Comparison of ENCODE assay signal across 22 cellular contexts in genomic region chr17:9107527-9107926, GRCh38.
"Had no signal": no experiment of that assay in that cellular context is flagged by ENCODE, and none has a peak within 500 bp of the region (broad histone marks: within the 10 kb centered on the region; RNA-seq: fewer than 3 reads in every experiment).

No MANE protein-coding gene starts in this region.

- H2AFZ ChIP-seq: parathyroid adenoma had no signal

- H3K4me1 ChIP-seq: lower lobe of right lung, parathyroid adenoma, upper lobe of left lung had no signal

- H3K79me2 ChIP-seq: parathyroid adenoma had no signal

- H3K9me3 ChIP-seq: lower lobe of right lung, neutrophil, thoracic aorta, tibial nerve, upper lobe of left lung had no signal

- FAIRE-seq: endometrium, frontal cortex, keratinocyte, urothelium cell line had no signal

- DNase-seq: dermis blood vessel endothelial cell; effector memory CD4-positive, alpha-beta T cell; erythroblast; head of caudate nucleus; left ventricle myocardium superior; lower lobe of right lung; natural killer cell; right cardiac atrium; stimulated activated CD4-positive, alpha-beta T cell treated with anti-CD3 and anti-CD28 coated beads, Interleukin-15, amount 100 ng/mL, for 24 hours; stimulated activated CD4-positive, alpha-beta T cell treated with anti-CD3 and anti-CD28 coated beads, Interleukin-2, amount 100 ng/mL, for 48 hours; stimulated activated naive B cell treated with anti-CD40 and anti-IgM and Interleukin-4, amounts not matched to agents 10 μg/mL and 1 μg/mL and 100 μg/mL, for 72 hours; upper lobe of left lung had no signal

- H3K27me3 ChIP-seq: neutrophil, tibial nerve, upper lobe of left lung had no signal

- H3K9ac ChIP-seq: parathyroid adenoma had no signal

- H3K27ac ChIP-seq: coronary artery, lower lobe of right lung, neutrophil, parathyroid adenoma, skin epidermis, tibial nerve, upper lobe of left lung had no signal

- H3K4me3 ChIP-seq: coronary artery, lower lobe of right lung, skin epidermis, thoracic aorta, tibial nerve, upper lobe of left lung had no signal

- H3K36me3 ChIP-seq: lower lobe of right lung, neutrophil, thoracic aorta, tibial nerve, upper lobe of left lung had no signal

- ATAC-seq: left ventricle myocardium superior; lower lobe of right lung; natural killer cell; right cardiac atrium; stimulated activated naive B cell treated with anti-CD40 and anti-IgM and Interleukin-4, amounts not matched to agents 10 μg/mL and 1 μg/mL and 100 μg/mL, for 72 hours had no signal
